In genomic region chr11:120501976-120502755, GRCh38 we compare ENCODE assay signal across 25 cellular contexts. TPM values are rescaled to one million over a fixed set of nuclear protein-coding genes. Genes with fewer than 3 reads are reported as not detected.
DNase-seq lines count a peak whose midpoint lies in the region; ATAC-seq, FAIRE-seq and TF ChIP-seq lines count a peak whose summit lies in the region.
"Had no signal": no experiment of that assay in that cellular context is flagged by ENCODE, and none has a peak within 500 bp of the region (broad histone marks: within the 10 kb centered on the region; RNA-seq: fewer than 3 reads in every experiment).

No MANE protein-coding gene starts in this region.

- H3K27me3 Mint-ChIP-seq in WTC11 (ENCODE audit: low read depth): no peaks in the 10 kb centered on the region
- H3K27me3 Mint-ChIP-seq in activated naive CD8-positive, alpha-beta T cell treated with anti-CD3 and anti-CD28 coated beads for 36 hours: peaks cover 75% of the 10 kb centered on the region

- no peaks in the 10 kb centered on the region for H3K36me3 ChIP-seq in KMS-11 (ENCODE audit: insufficient read depth)
- H3K36me3 ChIP-seq in mesenchymal stem cell (ENCODE audit: control insufficient read depth in 1 of 2, insufficient read depth in 2 of 2, low read depth in 1 of 2, low read length in 2 of 2): peaks cover 0 to 3% of the 10 kb centered on the region in 2 experiments
- H3K36me3 ChIP-seq: BE2C, SJSA1 had no signal

- no peaks in the 10 kb centered on the region for H4K20me1 ChIP-seq in KMS-11 (ENCODE audit: insufficient read depth)

- H3K9me3 ChIP-seq in mesenchymal stem cell (ENCODE audit: control insufficient read depth, low read length): no peaks in the 10 kb centered on the region
- H3K9me3 ChIP-seq: BE2C, SJSA1 had no signal

- peak; percentile 71 for FAIRE-seq in GM12892 (lab: Jason Lieb, UNC)
- FAIRE-seq: HepG2, K562 had no signal

- H3K79me1 ChIP-seq in mesenchymal stem cell (replicated peaks; ENCODE audit: low read length, poor library complexity, severe bottlenecking): no peaks in the 10 kb centered on the region

- H3K9ac ChIP-seq in KMS-11: no peak overlapping the region
- no peak overlapping the region for H3K9ac ChIP-seq in mesenchymal stem cell (ENCODE audit: low read length)

- no peaks in the 10 kb centered on the region for H3K36me3 Mint-ChIP-seq in WTC11
- no peaks in the 10 kb centered on the region for H3K36me3 Mint-ChIP-seq in activated naive CD8-positive, alpha-beta T cell treated with anti-CD3 and anti-CD28 coated beads for 36 hours
- H3K36me3 Mint-ChIP-seq: CD14-positive monocyte; CD8-positive, alpha-beta memory T cell had no signal

- no peak overlapping the region for H4K8ac ChIP-seq in mesenchymal stem cell (ENCODE audit: low read length)

- no peaks in the 10 kb centered on the region for H3K79me2 ChIP-seq in KMS-11 (ENCODE audit: insufficient read depth, low read depth)

- no peak for TF ChIP-seq POLR2A in GM12892 (IDR thresholded peaks at IDR 0.05; ENCODE audit: low read depth, low read length)

- H3K4me1 ChIP-seq in KMS-11 (ENCODE audit: low read depth, poor library complexity, severe bottlenecking): peaks cover 44% of the 10 kb centered on the region
- H3K4me1 ChIP-seq in mesenchymal stem cell (ENCODE audit: control insufficient read depth, insufficient read depth, low read depth, low read length): peaks cover 12% of the 10 kb centered on the region
- H3K4me1 ChIP-seq: BE2C, SJSA1 had no signal

- no peak overlapping the region for H3K23ac ChIP-seq in mesenchymal stem cell (ENCODE audit: low read length in 2 of 2)

- WGBS in mesenchymal stem cell: 96% methylated on average over 3 of the region's 5 CpGs

- no peak overlapping the region for H3K4me3 Mint-ChIP-seq in WTC11
- no peak overlapping the region for H3K4me3 Mint-ChIP-seq in activated naive CD8-positive, alpha-beta T cell treated with anti-CD3 and anti-CD28 coated beads for 36 hours
- H3K4me3 Mint-ChIP-seq: CD14-positive monocyte; CD8-positive, alpha-beta memory T cell had no signal

- no peak overlapping the region for H3K18ac ChIP-seq in mesenchymal stem cell (ENCODE audit: low read depth in 1 of 2, low read length in 2 of 2)

- H3K4me1 Mint-ChIP-seq in WTC11: peaks cover 56% of the 10 kb centered on the region
- no peaks in the 10 kb centered on the region for H3K4me1 Mint-ChIP-seq in activated naive CD8-positive, alpha-beta T cell treated with anti-CD3 and anti-CD28 coated beads for 36 hours
- H3K4me1 Mint-ChIP-seq: CD14-positive monocyte; CD8-positive, alpha-beta memory T cell had no signal

- DNase-seq in GM12892 (ENCODE audit: insufficient read length) (no peak), WTC11 (ENCODE audit: low spot score) (no peak), mesenchymal stem cell (no peak), HuH-7.5 (ENCODE audit: low spot score) (no peak), UCSD-AML1 (lab: John Stamatoyannopoulos, UW; ENCODE audit: unreplicated experiment) (no peak)
- DNase-seq in activated naive CD8-positive, alpha-beta T cell treated with anti-CD3 and anti-CD28 coated beads for 36 hours: no peak
- DNase-seq: 8988T; ACHN; BE2C; CD8-positive, alpha-beta memory T cell; DMS79 treated with DMSO at 0.1 percent for 48 hours; HCEC 1CT; NCI-H1105 treated with DMSO at 0.1 percent for 48 hours; NCI-H2029; NCI-H446 treated with DMSO at 0.1 percent for 48 hours; Right ventricle myocardium superior had no signal

- peak overlapping the region; percentile 65 for H2AK5ac ChIP-seq in mesenchymal stem cell (ENCODE audit: low read length, severe bottlenecking)

- H3K4me3 ChIP-seq in KMS-11 (IDR thresholded peaks at IDR 0.05; ENCODE audit: insufficient read depth, low read depth, low read length) (no peak overlapping the region), mesenchymal stem cell (ENCODE audit: insufficient read depth in 1 of 2, low read depth in 1 of 2, low read length in 2 of 2) (no peak overlapping the region)
- H3K4me3 ChIP-seq: K562, SJSA1 had no signal

- no peak overlapping the region for H2BK120ac ChIP-seq in mesenchymal stem cell (ENCODE audit: low read depth, low read length)

- H2AFZ ChIP-seq in KMS-11 (ENCODE audit: low read depth) (no peak overlapping the region), mesenchymal stem cell (ENCODE audit: low read depth, low read length) (no peak overlapping the region)

- no peak for TF ChIP-seq CTCF in KMS-11 (conservative IDR thresholded peaks at IDR 0.05; ENCODE audit: low read depth, low read length)
- TF ChIP-seq CTCF in WTC11 (IDR thresholded peaks at IDR 0.05): no peak

- H3K27me3 ChIP-seq in KMS-11 (ENCODE audit: insufficient read depth, low read depth) (no peaks in the 10 kb centered on the region), mesenchymal stem cell (ENCODE audit: control insufficient read depth in 1 of 2, insufficient read depth in 1 of 2, low read length in 2 of 2) (peaks cover 0 to 19% of the 10 kb centered on the region in 2 experiments)
- H3K27me3 ChIP-seq: BE2C, SJSA1 had no signal

- H2BK5ac ChIP-seq in mesenchymal stem cell (ENCODE audit: low read depth, low read length, poor library complexity, severe bottlenecking): no peak overlapping the region

- no peaks in the 10 kb centered on the region for H3K9me3 Mint-ChIP-seq in WTC11
- no peaks in the 10 kb centered on the region for H3K9me3 Mint-ChIP-seq in activated naive CD8-positive, alpha-beta T cell treated with anti-CD3 and anti-CD28 coated beads for 36 hours
- H3K9me3 Mint-ChIP-seq: CD8-positive, alpha-beta memory T cell had no signal

- H3K14ac ChIP-seq in mesenchymal stem cell (ENCODE audit: low read length in 2 of 2): no peak overlapping the region

- peak overlapping the region; percentile 97; the same call in 1 of the 2 replicates for H3K27ac ChIP-seq in KMS-11
- H3K27ac ChIP-seq in mesenchymal stem cell (ENCODE audit: low read length, poor library complexity, severe bottlenecking): peak overlapping the region; percentile 71
- H3K27ac ChIP-seq: HL-60, SJSA1 had no signal

- no peak overlapping the region for H3K4ac ChIP-seq in mesenchymal stem cell (ENCODE audit: low read depth in 1 of 2, low read length in 2 of 2)

- no peak overlapping the region for H4K91ac ChIP-seq in mesenchymal stem cell (ENCODE audit: low read length)

- H3K4me2 ChIP-seq in KMS-11 (no peak overlapping the region), mesenchymal stem cell (ENCODE audit: low read length, poor library complexity, severe bottlenecking) (peak overlapping the region; percentile 21)

- no peak overlapping the region for H2BK12ac ChIP-seq in mesenchymal stem cell (ENCODE audit: low read length in 2 of 2)

- CTCF ChIA-PET in WTC11 (lab: Charles Lee): interaction anchor here (1.0 to 3.2 kb wide), 10 partner anchors 9 to 483 kb away, joined by 3 to 12 read pairs (median 4); partner anchors contain the start of genes ARHGEF12 and GRIK4

- POLR2A ChIA-PET in WTC11 (lab: Charles Lee): no interaction called here

- H2BK15ac ChIP-seq in mesenchymal stem cell (ENCODE audit: low read depth, poor library complexity, severe bottlenecking): no peak overlapping the region

- ATAC-seq in WTC11 (no peak), HG02623 (IDR thresholded peaks at IDR 0.05; ENCODE audit: unreplicated experiment) (no peak)
- ATAC-seq: HepG2, K562 had no signal

- H3K27ac Mint-ChIP-seq in WTC11: no peak overlapping the region
- H3K27ac Mint-ChIP-seq in activated naive CD8-positive, alpha-beta T cell treated with anti-CD3 and anti-CD28 coated beads for 36 hours: no peak overlapping the region
- H3K27ac Mint-ChIP-seq: CD14-positive monocyte; CD8-positive, alpha-beta memory T cell had no signal

TF ChIP-seq in WTC11, 78 proteins besides CTCF, POLR2A, EP300 and RAD21:
- TF ChIP-seq ZNF423 (CRISPR knock-in tag; IDR thresholded peaks at IDR 0.05) (no peak), ZNF121 (CRISPR knock-in tag; IDR thresholded peaks at IDR 0.05) (peak; percentile 95), ELF4 (CRISPR knock-in tag; IDR thresholded peaks at IDR 0.05; ENCODE audit: low read depth) (no peak)

RNA-seq across cellular contexts. Expression of gene GRIK4, which starts 9.4 kb away (rescaled TPM):
- polyA plus RNA-seq in GM12892 (2012; ENCODE audit: missing spikeins): 0.45 TPM
- 2.9 to 3.6 TPM (median 3.3 TPM) in 3 replicates for total RNA-seq in WTC11 (2021)
- polyA plus RNA-seq in mesenchymal stem cell (2013, experiment 1 of 2): 0.26 TPM
- polyA plus RNA-seq in mesenchymal stem cell (2013, experiment 2 of 2): 0.23 TPM
- total RNA-seq in activated naive CD8-positive, alpha-beta T cell treated with anti-CD3 and anti-CD28 coated beads for 36 hours: under 1 TPM; 0.40 to 0.43 TPM
- total RNA-seq: K562; MCF 10A; SJSA1; T-helper 1 cell treated with Interleukin-12 subunit alpha and Interleukin-12 subunit beta and Interleukin-4 antibody, amounts not matched to agents 30 ng/mL and 1 ng/mL, for 36 hours had no signal
- polyA plus RNA-seq: CD14-positive monocyte; CD8-positive, alpha-beta memory T cell; K562 had no signal
